Comparison of ENCODE assay signal across 9 cellular contexts in genomic region chr17:7043195-7043543, GRCh38. TPM values are rescaled to one million over a fixed set of nuclear protein-coding genes. Genes with fewer than 3 reads are reported as not detected.
A peak's percentile ranks its signal among the peaks of the same experiment; 100 is the strongest.
DNase-seq lines count a peak whose midpoint lies in the region; ATAC-seq and TF ChIP-seq lines count a peak whose summit lies in the region.
"Had no signal": no experiment of that assay in that cellular context is flagged by ENCODE, and none has a peak within 500 bp of the region (broad histone marks: within the 10 kb centered on the region; RNA-seq: fewer than 3 reads in every experiment).

No MANE protein-coding gene starts in this region.

- H3K9me3 ChIP-seq in lower lobe of right lung (no peaks in the 10 kb centered on the region), thyroid gland (no peaks in the 10 kb centered on the region)

- H3K4me1 Mint-ChIP-seq in T-helper 2 cell treated with Interferon-gamma antibody and Interleukin-4, amounts not matched to agents 5 μg/mL and 100 μg/mL, for 36 hours (ENCODE audit: low read depth) = peaks cover 28% of the 10 kb centered on the region
- H3K4me1 Mint-ChIP-seq in HFFc6 (ENCODE audit: low read depth) = peaks cover 12% of the 10 kb centered on the region

- peak overlapping the region; percentile 36 for H3K4me3 Mint-ChIP-seq in T-helper 2 cell treated with Interferon-gamma antibody and Interleukin-4, amounts not matched to agents 5 μg/mL and 100 μg/mL, for 36 hours
- H3K4me3 Mint-ChIP-seq in HFFc6 = no peak overlapping the region

- H3K36me3 Mint-ChIP-seq in T-helper 2 cell treated with Interferon-gamma antibody and Interleukin-4, amounts not matched to agents 5 μg/mL and 100 μg/mL, for 36 hours (ENCODE audit: low read depth) = peaks cover 8% of the 10 kb centered on the region
- H3K36me3 Mint-ChIP-seq in HFFc6 (ENCODE audit: low read depth) = no peaks in the 10 kb centered on the region

- intact Hi-C loops in lower lobe of right lung (cut with DNase I) = no loop called here
- intact Hi-C loops in thyroid gland (cut with DNase I) = loop anchor here (5.0 kb wide), 1 partner anchor 254 kb away; no protein-coding TSS in a partner anchor

- no peaks in the 10 kb centered on the region for H3K36me3 ChIP-seq in lower lobe of right lung
- H3K36me3 ChIP-seq in thyroid gland = no peaks in the 10 kb centered on the region

- H3K4me1 ChIP-seq in lower lobe of right lung (peaks cover 29% of the 10 kb centered on the region), thyroid gland (peaks cover 36 to 63% of the 10 kb centered on the region in 2 donors)

- H3K4me3 ChIP-seq in coronary artery (peak overlapping the region; percentile 72), lower lobe of right lung (peak overlapping the region; percentile 58), thyroid gland (replicated peaks in 1 of 3) (peak overlapping the region in 2 of 3 donors; percentile 29 to 36)

- H3K27me3 Mint-ChIP-seq in T-helper 2 cell treated with Interferon-gamma antibody and Interleukin-4, amounts not matched to agents 5 μg/mL and 100 μg/mL, for 36 hours (ENCODE audit: low read depth) = peaks cover 24% of the 10 kb centered on the region
- H3K27me3 Mint-ChIP-seq in HFFc6 (ENCODE audit: insufficient read depth) = peaks cover 21% of the 10 kb centered on the region

- ATAC-seq in lower lobe of right lung = peak; percentile 14 to 36

- H3K27ac ChIP-seq in coronary artery = peak overlapping the region in 1 of 2 donors; percentile 5
- H3K27ac ChIP-seq in lower lobe of right lung = peak overlapping the region; percentile 71
- H3K27ac ChIP-seq in thyroid gland = peak overlapping the region; percentile 77 to 87 (median 80)
- H3K27ac ChIP-seq: C4-2B had no signal

- H3K27ac Mint-ChIP-seq in T-helper 2 cell treated with Interferon-gamma antibody and Interleukin-4, amounts not matched to agents 5 μg/mL and 100 μg/mL, for 36 hours = no peak overlapping the region
- no peak overlapping the region for H3K27ac Mint-ChIP-seq in HFFc6

- H3K27me3 ChIP-seq in lower lobe of right lung (ENCODE audit: low read depth) (peaks cover 28% of the 10 kb centered on the region), thyroid gland (no peaks in the 10 kb centered on the region)

- 7 to 14% methylated on average over 10 to 13 of the region's 25 CpGs for WGBS in thyroid gland, 2 donors

- TF ChIP-seq CTCF in coronary artery (IDR thresholded peaks at IDR 0.05) (no peak), lower lobe of right lung (IDR thresholded peaks at IDR 0.05) (no peak), thyroid gland (IDR thresholded peaks at IDR 0.05) (no peak), HFFc6 (IDR thresholded peaks at IDR 0.05) (no peak)

- no peak for DNase-seq in T-helper 2 cell treated with Interferon-gamma antibody and Interleukin-4, amounts not matched to agents 5 μg/mL and 100 μg/mL, for 36 hours (ENCODE audit: low spot score)
- DNase-seq in T-helper 2 cell (no peak), coronary artery (ENCODE audit: low spot score) (no peak), lower lobe of right lung (peak; percentile 52), thyroid gland (peak in 1 of 2 donors; percentile 44), HFFc6 (no peak), SHP77 (lab: John Stamatoyannopoulos, UW) (no peak)
- DNase-seq in stimulated activated CD4-positive, alpha-beta T cell treated with anti-CD3 and anti-CD28 coated beads, Interleukin-12 subunit alpha, Interleukin-12 subunit beta, amount 100 ng/mL, for 4 hours = no peak

- H3K9me3 Mint-ChIP-seq in T-helper 2 cell treated with Interferon-gamma antibody and Interleukin-4, amounts not matched to agents 5 μg/mL and 100 μg/mL, for 36 hours = no peaks in the 10 kb centered on the region
- no peaks in the 10 kb centered on the region for H3K9me3 Mint-ChIP-seq in HFFc6

- TF ChIP-seq POLR2A in thyroid gland (IDR thresholded peaks at IDR 0.05) = no peak

RNA-seq across cellular contexts. Expression of gene SLC16A11, which starts 0.7 kb away (rescaled TPM):
- 7.7 TPM for total RNA-seq in lower lobe of right lung
- total RNA-seq in thyroid gland = 10 to 100 TPM in 3 of 4 donors, 1 to 10 TPM in 1; 5.4 to 43.9 (median 18.8) TPM
- not detected for total RNA-seq in HFFc6 (2021; fragmentation: NEBNext Ultra II Directional; extraction: Animal tissue kit (Norgen Biotek cat#: 25700))

RNA-seq across cellular contexts. Expression of gene SLC16A13, which starts 7.4 kb away (rescaled TPM):
- 9.9 TPM for total RNA-seq in lower lobe of right lung
- 1 to 10 TPM; 1.2 to 6.7 (median 4.1) TPM for total RNA-seq in thyroid gland
- total RNA-seq in HFFc6 (2021; fragmentation: NEBNext Ultra II Directional; extraction: Animal tissue kit (Norgen Biotek cat#: 25700)) = 1 to 10 TPM; 1.6 to 3.4 (median 1.9) TPM

RNA-seq across cellular contexts. Expression of gene BCL6B, which starts 20.3 kb away (rescaled TPM):
- total RNA-seq in lower lobe of right lung = 13.4 TPM
- total RNA-seq in thyroid gland = 10 to 100 TPM in 2 of 4 donors, 1 to 10 TPM in 2; 3.1 to 18.9 (median 7.6) TPM
- total RNA-seq in HFFc6 (2021; fragmentation: NEBNext Ultra II Directional; extraction: Animal tissue kit (Norgen Biotek cat#: 25700)) = not detected

RNA-seq across cellular contexts. Expression of gene RNASEK, which starts 30.7 kb away (rescaled TPM):
- total RNA-seq in lower lobe of right lung (300 TPM), thyroid gland (100 to 1,000 TPM; 134 to 297 (median 200) TPM)
- 100 to 1,000 TPM; 286 to 382 (median 343) TPM for total RNA-seq in HFFc6 (2021; fragmentation: NEBNext Ultra II Directional; extraction: Animal tissue kit (Norgen Biotek cat#: 25700))

RNA-seq across cellular contexts. Expression of gene CLEC10A, which starts 36.9 kb away (rescaled TPM):
- total RNA-seq in lower lobe of right lung (7.7 TPM), thyroid gland (1 to 10 TPM in 3 of 4 donors, under 1 TPM in 1; 0.59 to 3.9 (median 2.1) TPM)
- total RNA-seq in HFFc6 (2021; fragmentation: NEBNext Ultra II Directional; extraction: Animal tissue kit (Norgen Biotek cat#: 25700)) = not detected

Comparison
In these comparisons a context has a peak if more than half of its experiments do, and no peak if none do; other contexts are left out.
1. RNA of gene BCL6B, which starts 20.3 kb away (total RNA-seq): 13.4 TPM in lower lobe of right lung (single experiment) and 3.1 to 18.9 TPM in thyroid gland; not detected in HFFc6; every median in the first group is over 4 times any median in the second.
2. Peak in every context shown above with its lines, with median percentiles within 50 percentile points of each other: H3K4me3 ChIP-seq.